Comparison of ENCODE assay signal across 2 cellular contexts in the genomic region with DNA sequence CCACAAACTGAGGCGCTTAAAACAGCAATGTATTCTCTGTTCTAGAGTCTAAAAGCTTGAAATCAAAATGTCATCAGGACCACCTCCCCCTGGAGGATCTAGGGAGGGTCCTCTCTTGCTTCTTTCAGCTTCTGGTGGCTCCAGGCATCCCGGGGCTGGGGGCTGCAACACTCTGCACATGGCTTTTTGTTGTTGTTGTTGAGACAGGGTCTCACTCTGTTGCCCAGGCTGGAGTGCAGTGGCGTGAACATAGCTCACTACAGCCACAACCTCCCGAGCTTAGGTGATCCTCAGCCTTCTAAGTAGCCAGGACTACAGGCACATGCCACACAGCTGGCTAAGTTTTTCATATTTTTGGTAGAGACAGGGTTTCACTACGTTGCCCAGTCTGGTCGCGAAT.
TF ChIP-seq lines count a peak whose summit lies in the region.

No MANE protein-coding gene starts in this region.

TF ChIP-seq in HepG2, 621 proteins besides CTCF, POLR2A, EP300 and RAD21 (continues in another document):
- no peak for TF ChIP-seq ZNF563 (CRISPR knock-in tag; IDR thresholded peaks at IDR 0.05)
- no peak for TF ChIP-seq MYPOP (CRISPR knock-in tag; IDR thresholded peaks at IDR 0.05)
- 0 out of 2 replicates have a peak, but pooled peaks have one; percentile 55 for TF ChIP-seq DZIP1 (CRISPR knock-in tag; IDR thresholded peaks at IDR 0.05)
- no peak for TF ChIP-seq MNT (IDR thresholded peaks at IDR 0.05)
- 0 out of 2 replicates have a peak, but pooled peaks have one; percentile 22 for TF ChIP-seq ZNF234 (CRISPR knock-in tag; conservative IDR thresholded peaks at IDR 0.05)
- no peak for TF ChIP-seq MAZ (IDR thresholded peaks at IDR 0.05; ENCODE audit: borderline replicate concordance, low read depth, low read length)
- TF ChIP-seq MAZ (CRISPR knock-in tag; IDR thresholded peaks at IDR 0.05; ENCODE audit: low read depth) = 0 out of 2 replicates have a peak, but pooled peaks have one; percentile 14
- TF ChIP-seq NR2F6 (IDR thresholded peaks at IDR 0.05) = no peak
- no peak for TF ChIP-seq NR2F6 (CRISPR knock-in tag; IDR thresholded peaks at IDR 0.05)
- TF ChIP-seq SALL2 (CRISPR knock-in tag; IDR thresholded peaks at IDR 0.05) = no peak
- TF ChIP-seq, protein P1, sequence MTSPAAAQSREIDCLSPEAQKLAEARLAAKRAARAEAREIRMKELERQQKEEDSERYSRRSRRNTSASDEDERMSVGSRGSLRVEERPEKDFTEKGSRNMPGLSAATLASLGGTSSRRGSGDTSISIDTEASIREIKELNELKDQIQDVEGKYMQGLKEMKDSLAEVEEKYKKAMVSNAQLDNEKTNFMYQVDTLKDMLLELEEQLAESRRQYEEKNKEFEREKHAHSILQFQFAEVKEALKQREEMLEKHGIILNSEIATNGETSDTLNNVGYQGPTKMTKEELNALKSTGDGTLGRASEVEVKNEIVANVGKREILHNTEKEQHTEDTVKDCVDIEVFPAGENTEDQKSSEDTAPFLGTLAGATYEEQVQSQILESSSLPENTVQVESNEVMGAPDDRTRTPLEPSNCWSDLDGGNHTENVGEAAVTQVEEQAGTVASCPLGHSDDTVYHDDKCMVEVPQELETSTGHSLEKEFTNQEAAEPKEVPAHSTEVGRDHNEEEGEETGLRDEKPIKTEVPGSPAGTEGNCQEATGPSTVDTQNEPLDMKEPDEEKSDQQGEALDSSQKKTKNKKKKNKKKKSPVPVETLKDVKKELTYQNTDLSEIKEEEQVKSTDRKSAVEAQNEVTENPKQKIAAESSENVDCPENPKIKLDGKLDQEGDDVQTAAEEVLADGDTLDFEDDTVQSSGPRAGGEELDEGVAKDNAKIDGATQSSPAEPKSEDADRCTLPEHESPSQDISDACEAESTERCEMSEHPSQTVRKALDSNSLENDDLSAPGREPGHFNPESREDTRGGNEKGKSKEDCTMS (CRISPR knock-in tag; conservative IDR thresholded peaks at IDR 0.05) = no peak
- TF ChIP-seq, protein P2, sequence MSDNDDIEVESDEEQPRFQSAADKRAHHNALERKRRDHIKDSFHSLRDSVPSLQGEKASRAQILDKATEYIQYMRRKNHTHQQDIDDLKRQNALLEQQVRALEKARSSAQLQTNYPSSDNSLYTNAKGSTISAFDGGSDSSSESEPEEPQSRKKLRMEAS (IDR thresholded peaks at IDR 0.05) = no peak
- TF ChIP-seq STAT5B (CRISPR knock-in tag; IDR thresholded peaks at IDR 0.05) = no peak
- TF ChIP-seq, protein P3, sequence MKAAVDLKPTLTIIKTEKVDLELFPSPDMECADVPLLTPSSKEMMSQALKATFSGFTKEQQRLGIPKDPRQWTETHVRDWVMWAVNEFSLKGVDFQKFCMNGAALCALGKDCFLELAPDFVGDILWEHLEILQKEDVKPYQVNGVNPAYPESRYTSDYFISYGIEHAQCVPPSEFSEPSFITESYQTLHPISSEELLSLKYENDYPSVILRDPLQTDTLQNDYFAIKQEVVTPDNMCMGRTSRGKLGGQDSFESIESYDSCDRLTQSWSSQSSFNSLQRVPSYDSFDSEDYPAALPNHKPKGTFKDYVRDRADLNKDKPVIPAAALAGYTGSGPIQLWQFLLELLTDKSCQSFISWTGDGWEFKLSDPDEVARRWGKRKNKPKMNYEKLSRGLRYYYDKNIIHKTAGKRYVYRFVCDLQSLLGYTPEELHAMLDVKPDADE (CRISPR knock-in tag; IDR thresholded peaks at IDR 0.05) = no peak

TF ChIP-seq in GM23338, 12 proteins besides CTCF, POLR2A, EP300 and RAD21:
- TF ChIP-seq ZNF114 (CRISPR knock-in tag; IDR thresholded peaks at IDR 0.05) = no peak
- no peak for TF ChIP-seq ZNF331 (CRISPR knock-in tag; IDR thresholded peaks at IDR 0.05; ENCODE audit: low read depth)
- no peak for TF ChIP-seq STAT1 (IDR thresholded peaks at IDR 0.05; ENCODE audit: unreplicated experiment)
- TF ChIP-seq NANOG (IDR thresholded peaks at IDR 0.05; ENCODE audit: borderline replicate concordance) = no peak
- no peak for TF ChIP-seq EZH2 (IDR thresholded peaks at IDR 0.05; ENCODE audit: low read depth, unreplicated experiment)
- TF ChIP-seq POLR2AphosphoS5 (IDR thresholded peaks at IDR 0.05; ENCODE audit: low read depth) = no peak
- no peak for TF ChIP-seq EZH2phosphoT487 (IDR thresholded peaks at IDR 0.05; ENCODE audit: unreplicated experiment)
- no peak for TF ChIP-seq ZNF462 (CRISPR knock-in tag; IDR thresholded peaks at IDR 0.05)
- TF ChIP-seq, protein P3 (IDR thresholded peaks at IDR 0.05) = no peak
- TF ChIP-seq JUNB (IDR thresholded peaks at IDR 0.05; ENCODE audit: unreplicated experiment) = no peak
- no peak for TF ChIP-seq REST (IDR thresholded peaks at IDR 0.05; ENCODE audit: unreplicated experiment)
- TF ChIP-seq CREB1 (CRISPR knock-in tag; IDR thresholded peaks at IDR 0.05; ENCODE audit: low read depth) = no peak
TF ChIP-seq in GM23338: peak in this region for 0.
